ENCODE assay signal across 8 cellular contexts in the genomic region with DNA sequence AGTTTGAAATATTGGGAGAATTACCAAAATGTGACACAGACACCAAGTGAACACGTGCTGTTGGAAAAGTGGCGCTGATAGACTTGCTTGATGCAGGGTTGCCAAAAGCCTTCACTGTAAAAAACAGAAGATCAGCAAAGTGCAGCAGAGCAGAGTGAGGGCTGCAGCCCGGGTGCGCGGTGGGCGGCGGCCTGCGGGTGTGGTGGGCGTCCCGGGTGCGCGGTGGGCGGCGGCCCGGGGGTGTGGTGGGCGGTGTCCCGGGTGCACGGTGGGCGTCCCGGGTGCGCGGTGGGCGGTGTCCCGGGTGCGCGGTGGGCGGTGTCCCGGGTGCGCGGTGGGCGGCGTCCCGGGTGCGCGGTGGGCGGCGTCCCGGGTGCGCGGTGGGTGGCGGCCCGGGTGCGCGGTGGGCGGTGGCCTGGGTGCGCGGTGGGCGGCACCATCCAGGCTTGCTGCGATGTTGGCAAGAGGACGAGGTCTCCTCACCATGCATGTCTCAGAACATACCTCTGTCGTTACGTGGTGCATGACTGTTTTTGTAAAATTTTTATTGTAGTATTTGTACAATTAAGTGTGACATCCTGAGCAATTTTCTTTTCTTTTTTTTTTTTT. TPM values are rescaled to one million over a fixed set of nuclear protein-coding genes. Genes with fewer than 3 reads are reported as not detected.
A peak's percentile ranks its signal among the peaks of the same experiment; 100 is the strongest.
DNase-seq lines count a peak whose midpoint lies in the region; ATAC-seq lines count a peak whose summit lies in the region.

No MANE protein-coding gene starts in this region.

- no peak overlapping the region for H3K27ac Mint-ChIP-seq in activated T-helper 2 cell treated with anti-CD3 and anti-CD28 coated beads, Interferon-gamma antibody, Interleukin-2, Interleukin-4, amounts not matched to agents 10 μg/mL and 5 μg/mL and 100 μg/mL, durations not matched to agents 14 hours and 24 hours and 36 hours

- H3K9me3 Mint-ChIP-seq in activated T-helper 2 cell treated with anti-CD3 and anti-CD28 coated beads, Interferon-gamma antibody, Interleukin-2, Interleukin-4, amounts not matched to agents 10 μg/mL and 5 μg/mL and 100 μg/mL, durations not matched to agents 14 hours and 24 hours and 36 hours, result no peaks in the 10 kb centered on the region

- H3K4me3 Mint-ChIP-seq in activated T-helper 2 cell treated with anti-CD3 and anti-CD28 coated beads, Interferon-gamma antibody, Interleukin-2, Interleukin-4, amounts not matched to agents 10 μg/mL and 5 μg/mL and 100 μg/mL, durations not matched to agents 14 hours and 24 hours and 36 hours (ENCODE audit: low read depth), result no peak overlapping the region

- peaks cover 6% of the 10 kb centered on the region for H3K27me3 Mint-ChIP-seq in activated T-helper 2 cell treated with anti-CD3 and anti-CD28 coated beads, Interferon-gamma antibody, Interleukin-2, Interleukin-4, amounts not matched to agents 10 μg/mL and 5 μg/mL and 100 μg/mL, durations not matched to agents 14 hours and 24 hours and 36 hours (ENCODE audit: low read depth)

- intact Hi-C loops in activated T-helper 2 cell treated with anti-CD3 and anti-CD28 coated beads, Interferon-gamma antibody, Interleukin-2, Interleukin-4, amounts not matched to agents 10 μg/mL and 5 μg/mL and 100 μg/mL, durations not matched to agents 14 hours and 24 hours and 36 hours (cut with micrococcal nuclease), result no loop called here

- DNase-seq in GM04503 (ENCODE audit: low read depth), result peak; percentile 19
- DNase-seq in T follicular helper cell (ENCODE audit: low read depth), result peak; percentile 20
- DNase-seq in dedifferentiated amniotic fluid mesenchymal stem cell (ENCODE audit: extremely low spot score), result peak; percentile 15
- DNase-seq in stimulated activated CD4-positive, alpha-beta T cell treated with anti-CD3 and anti-CD28 coated beads, Interleukin-1b, Interleukin-23, amount 100 ng/mL, for 4 hours (ENCODE audit: low read depth in 2 of 2), result peak; percentile 6 to 18
- no peak for DNase-seq in KBM-7
- DNase-seq in activated T-helper 2 cell treated with anti-CD3 and anti-CD28 coated beads, Interferon-gamma antibody, Interleukin-2, Interleukin-4, amounts not matched to agents 10 μg/mL and 5 μg/mL and 100 μg/mL, durations not matched to agents 14 hours and 24 hours and 36 hours (ENCODE audit: low spot score), result no peak
- DNase-seq in Kasumi-1 (lab: John Stamatoyannopoulos, UW), result no peak

- in situ Hi-C loops in KBM-7 (cut with MboI; ENCODE audit: low pct_unique_long_range_greater_than_20kb, low sequenced_read_pairs), result no loop called here

- no peak for ATAC-seq in HG03097 (IDR thresholded peaks at IDR 0.05; ENCODE audit: low FRiP score, unreplicated experiment)

- no peaks in the 10 kb centered on the region for H3K4me1 Mint-ChIP-seq in activated T-helper 2 cell treated with anti-CD3 and anti-CD28 coated beads, Interferon-gamma antibody, Interleukin-2, Interleukin-4, amounts not matched to agents 10 μg/mL and 5 μg/mL and 100 μg/mL, durations not matched to agents 14 hours and 24 hours and 36 hours (ENCODE audit: low read depth)

- no peaks in the 10 kb centered on the region for H3K36me3 Mint-ChIP-seq in activated T-helper 2 cell treated with anti-CD3 and anti-CD28 coated beads, Interferon-gamma antibody, Interleukin-2, Interleukin-4, amounts not matched to agents 10 μg/mL and 5 μg/mL and 100 μg/mL, durations not matched to agents 14 hours and 24 hours and 36 hours (ENCODE audit: low read depth)

RNA-seq across cellular contexts. Expression of a gene that starts 34.1 kb away (rescaled TPM):
- 4.7 and 5.0 TPM in 2 replicates for total RNA-seq in activated T-helper 2 cell treated with anti-CD3 and anti-CD28 coated beads, Interferon-gamma antibody, Interleukin-2, Interleukin-4, amounts not matched to agents 10 μg/mL and 5 μg/mL and 100 μg/mL, durations not matched to agents 14 hours and 24 hours and 36 hours

RNA-seq across cellular contexts. Expression of a gene that starts 49.7 kb away (rescaled TPM):
- 35.2 and 36.8 TPM in 2 replicates for total RNA-seq in activated T-helper 2 cell treated with anti-CD3 and anti-CD28 coated beads, Interferon-gamma antibody, Interleukin-2, Interleukin-4, amounts not matched to agents 10 μg/mL and 5 μg/mL and 100 μg/mL, durations not matched to agents 14 hours and 24 hours and 36 hours

RNA-seq across cellular contexts. Expression of a gene that starts 55.4 kb away (rescaled TPM):
- 170 and 172 TPM in 2 replicates for total RNA-seq in activated T-helper 2 cell treated with anti-CD3 and anti-CD28 coated beads, Interferon-gamma antibody, Interleukin-2, Interleukin-4, amounts not matched to agents 10 μg/mL and 5 μg/mL and 100 μg/mL, durations not matched to agents 14 hours and 24 hours and 36 hours

Comparison
In these comparisons a context has a peak if more than half of its experiments do, and no peak if none do; other contexts are left out.
1. DNase-seq: peak in GM04503 (single experiment), T follicular helper cell (single experiment), dedifferentiated amniotic fluid mesenchymal stem cell (single experiment) and stimulated activated CD4-positive, alpha-beta T cell treated with anti-CD3 and anti-CD28 coated beads, Interleukin-1b, Interleukin-23, amount 100 ng/mL, for 4 hours (2 of 2); none in KBM-7 (single experiment), activated T-helper 2 cell treated with anti-CD3 and anti-CD28 coated beads, Interferon-gamma antibody, Interleukin-2, Interleukin-4, amounts not matched to agents 10 μg/mL and 5 μg/mL and 100 μg/mL, durations not matched to agents 14 hours and 24 hours and 36 hours (single experiment) and Kasumi-1 (0 of 2).